ENCODE assay signal across 24 cellular contexts in the genomic region with DNA sequence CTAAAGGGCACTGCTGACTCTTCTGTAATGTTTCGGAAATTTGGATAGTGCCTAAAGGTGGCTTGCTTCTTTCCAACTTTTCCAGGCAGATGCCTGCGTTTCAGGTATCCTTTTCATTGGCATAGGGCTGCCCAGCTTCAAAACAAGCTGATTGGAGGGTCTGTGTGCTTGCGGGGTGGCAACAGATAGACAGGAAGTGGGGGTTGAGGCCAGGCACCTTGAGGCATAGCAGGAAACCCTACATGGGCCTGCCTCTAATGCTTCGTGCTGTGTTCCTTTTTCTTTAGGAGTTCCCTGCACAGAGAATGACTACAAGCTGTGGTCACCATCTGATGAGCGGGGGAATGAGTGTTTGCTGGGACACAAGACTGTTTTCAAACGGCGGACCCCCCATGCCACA.
A peak's percentile ranks its signal among the peaks of the same experiment; 100 is the strongest.
DNase-seq lines count a peak whose midpoint lies in the region; ATAC-seq and TF ChIP-seq lines count a peak whose summit lies in the region.
"Had no signal": no experiment of that assay in that cellular context is flagged by ENCODE, and none has a peak within 500 bp of the region (broad histone marks: within the 10 kb centered on the region; RNA-seq: fewer than 3 reads in every experiment).

No MANE protein-coding gene starts in this region.

- H3K4me2 ChIP-seq in Loucy (ENCODE audit: low read depth, low read length, poor library complexity, severe bottlenecking), result peak overlapping the region; percentile 74
- H3K4me2 ChIP-seq: SK-N-SH had no signal

- H3K9me3 Mint-ChIP-seq in activated T-cell treated with anti-CD3 and anti-CD28 coated beads, Interleukin-2, amount 50 U/mL, for 24 hours, result no peaks in the 10 kb centered on the region
- no peaks in the 10 kb centered on the region for H3K9me3 Mint-ChIP-seq in activated naive CD8-positive, alpha-beta T cell treated with anti-CD3 and anti-CD28 coated beads for 36 hours
- H3K9me3 Mint-ChIP-seq: IgD-negative memory B cell had no signal

- DNase-seq in activated T-cell treated with anti-CD3 and anti-CD28 coated beads, Interleukin-2, amount 50 U/mL, for 24 hours, result no peak
- no peak for DNase-seq in activated T-cell treated with anti-CD3 and anti-CD28 coated beads, Interleukin-2, amount 50 U/mL, for 48 hours
- DNase-seq in activated naive CD8-positive, alpha-beta T cell treated with anti-CD3 and anti-CD28 coated beads for 36 hours, result peak; percentile 26
- peak; percentile 26 for DNase-seq in stimulated activated naive CD8-positive, alpha-beta T cell treated with anti-CD3 and anti-CD28 coated beads, Interleukin-15, Interleukin-2, amounts not matched to agents 100 U/mL and 50 U/mL, for 24 hours
- no peak for DNase-seq in DMS114 treated with DMSO at 0.1 percent for 48 hours (lab: John Stamatoyannopoulos, UW; ENCODE audit: unreplicated experiment)
- no peak for DNase-seq in NCI-H2196 (lab: John Stamatoyannopoulos, UW; ENCODE audit: unreplicated experiment)
- DNase-seq: brain microvascular endothelial cell; dorsolateral prefrontal cortex; erythroblast; GM23248; left colon; NCI-H1048; NCI-H2029; NCI-H446; NK-92 treated with Interleukin-12 subunit alpha and Interleukin-12 subunit beta, amount 100 ng/mL, for 24 hours; retina; SK-N-SH; stimulated activated naive CD4-positive, alpha-beta T cell treated with Interleukin-2 at 50 U/mL for 16 hours; upper lobe of right lung had no signal

- H2AFZ ChIP-seq in Loucy (ENCODE audit: low read length), result no peak overlapping the region
- H2AFZ ChIP-seq: GM23248 had no signal

- no peaks in the 10 kb centered on the region for H4K20me1 ChIP-seq in Loucy (ENCODE audit: insufficient read depth, low read length, poor library complexity, severe bottlenecking)

- no peaks in the 10 kb centered on the region for H3K27me3 Mint-ChIP-seq in activated T-cell treated with anti-CD3 and anti-CD28 coated beads, Interleukin-2, amount 50 U/mL, for 24 hours
- no peaks in the 10 kb centered on the region for H3K27me3 Mint-ChIP-seq in activated naive CD8-positive, alpha-beta T cell treated with anti-CD3 and anti-CD28 coated beads for 36 hours

- H3K9me2 ChIP-seq in Loucy (replicated peaks; ENCODE audit: low read depth, low read length), result no peaks in the 10 kb centered on the region
- H3K9me2 ChIP-seq: SK-N-SH had no signal

- peaks cover 28% of the 10 kb centered on the region for H3K79me2 ChIP-seq in Loucy (ENCODE audit: insufficient read depth, low read length)

- no peak for TF ChIP-seq CTCF in Loucy (conservative IDR thresholded peaks at IDR 0.05; ENCODE audit: low read length)

- peak overlapping the region; percentile 65 for H3K9ac ChIP-seq in Loucy (ENCODE audit: low read depth, low read length, poor library complexity, severe bottlenecking)
- H3K9ac ChIP-seq: GM23248, SK-N-SH had no signal

- H3K4me3 ChIP-seq in Loucy (ENCODE audit: low read length, poor library complexity, severe bottlenecking), result peak overlapping the region; percentile 63
- H3K4me3 ChIP-seq: dorsolateral prefrontal cortex, gastroesophageal sphincter, GM23248, upper lobe of right lung had no signal

- no peaks in the 10 kb centered on the region for H3K9me3 ChIP-seq in Loucy (ENCODE audit: insufficient read depth, low read depth, low read length)
- H3K9me3 ChIP-seq: gastroesophageal sphincter, neutrophil, SK-N-SH, upper lobe of right lung had no signal

- H3K4me1 ChIP-seq in Loucy (ENCODE audit: insufficient read depth, low read length, poor library complexity, severe bottlenecking), result peaks cover 54% of the 10 kb centered on the region
- H3K4me1 ChIP-seq: gastroesophageal sphincter, upper lobe of right lung had no signal

- peaks cover 69% of the 10 kb centered on the region for H3K4me1 Mint-ChIP-seq in activated T-cell treated with anti-CD3 and anti-CD28 coated beads, Interleukin-2, amount 50 U/mL, for 24 hours (ENCODE audit: low read depth)
- H3K4me1 Mint-ChIP-seq in activated naive CD8-positive, alpha-beta T cell treated with anti-CD3 and anti-CD28 coated beads for 36 hours, result peaks cover 45% of the 10 kb centered on the region

- H3K36me3 Mint-ChIP-seq in activated T-cell treated with anti-CD3 and anti-CD28 coated beads, Interleukin-2, amount 50 U/mL, for 24 hours (ENCODE audit: low read depth), result peaks cover 85% of the 10 kb centered on the region
- peaks cover 54% of the 10 kb centered on the region for H3K36me3 Mint-ChIP-seq in activated naive CD8-positive, alpha-beta T cell treated with anti-CD3 and anti-CD28 coated beads for 36 hours
- H3K36me3 Mint-ChIP-seq: IgD-negative memory B cell had no signal

- H3K36me3 ChIP-seq in Loucy (ENCODE audit: insufficient read depth, low read length), result peaks cover 69% of the 10 kb centered on the region; the same call in 1 of the 2 replicates
- H3K36me3 ChIP-seq: brain microvascular endothelial cell had no signal

- peak overlapping the region; percentile 23 for H3K4me3 Mint-ChIP-seq in activated T-cell treated with anti-CD3 and anti-CD28 coated beads, Interleukin-2, amount 50 U/mL, for 24 hours
- H3K4me3 Mint-ChIP-seq in activated naive CD8-positive, alpha-beta T cell treated with anti-CD3 and anti-CD28 coated beads for 36 hours, result peak overlapping the region; percentile 6
- H3K4me3 Mint-ChIP-seq: IgD-negative memory B cell had no signal

- H3F3A ChIP-seq in Loucy (ENCODE audit: low read depth), result no peaks in the 10 kb centered on the region

- no peaks in the 10 kb centered on the region for H3K27me3 ChIP-seq in Loucy (ENCODE audit: insufficient read depth, low read length, poor library complexity, severe bottlenecking)
- H3K27me3 ChIP-seq: brain microvascular endothelial cell, dorsolateral prefrontal cortex, gastroesophageal sphincter, neutrophil, upper lobe of right lung had no signal

- peak; percentile 67 for ATAC-seq in stimulated activated naive CD8-positive, alpha-beta T cell treated with anti-CD3 and anti-CD28 coated beads, Interleukin-15, Interleukin-2, amounts not matched to agents 100 U/mL and 50 U/mL, for 24 hours
- no peak for ATAC-seq in HG02840 (IDR thresholded peaks at IDR 0.05; ENCODE audit: low FRiP score, unreplicated experiment)
- ATAC-seq: gastroesophageal sphincter, left colon, upper lobe of right lung had no signal

- H3K27ac Mint-ChIP-seq in activated T-cell treated with anti-CD3 and anti-CD28 coated beads, Interleukin-2, amount 50 U/mL, for 24 hours, result peak overlapping the region; percentile 83
- H3K27ac Mint-ChIP-seq in activated naive CD8-positive, alpha-beta T cell treated with anti-CD3 and anti-CD28 coated beads for 36 hours, result peak overlapping the region; percentile 80
- H3K27ac Mint-ChIP-seq: IgD-negative memory B cell had no signal

Comparison
In these comparisons a context has a peak if more than half of its experiments do, and no peak if none do; other contexts are left out.
1. DNase-seq: peak in activated naive CD8-positive, alpha-beta T cell treated with anti-CD3 and anti-CD28 coated beads for 36 hours (single experiment) and stimulated activated naive CD8-positive, alpha-beta T cell treated with anti-CD3 and anti-CD28 coated beads, Interleukin-15, Interleukin-2, amounts not matched to agents 100 U/mL and 50 U/mL, for 24 hours (single experiment); none in activated T-cell treated with anti-CD3 and anti-CD28 coated beads, Interleukin-2, amount 50 U/mL, for 24 hours (single experiment), activated T-cell treated with anti-CD3 and anti-CD28 coated beads, Interleukin-2, amount 50 U/mL, for 48 hours (0 of 2), DMS114 treated with DMSO at 0.1 percent for 48 hours (single experiment) and NCI-H2196 (single experiment).